ENCODE assay signal across 8 cellular contexts in genomic region chr9:112332272-112332671, GRCh38. TPM values are rescaled to one million over a fixed set of nuclear protein-coding genes. Genes with fewer than 3 reads are reported as not detected.
A peak's percentile ranks its signal among the peaks of the same experiment; 100 is the strongest.
DNase-seq lines count a peak whose midpoint lies in the region; ATAC-seq and TF ChIP-seq lines count a peak whose summit lies in the region.

No MANE protein-coding gene starts in this region.

- H3K36me3 Mint-ChIP-seq in activated T-cell treated with anti-CD3 and anti-CD28 coated beads, Interleukin-2, amount 50 U/mL, for 4 hours (ENCODE audit: insufficient read depth): no peaks in the 10 kb centered on the region
- peaks cover 11% of the 10 kb centered on the region for H3K36me3 Mint-ChIP-seq in activated T-helper 2 cell treated with anti-CD3 and anti-CD28 coated beads, Interferon-gamma antibody, Interleukin-2, Interleukin-4, amounts not matched to agents 10 μg/mL and 5 μg/mL and 100 μg/mL, durations not matched to agents 14 hours and 24 hours and 36 hours (ENCODE audit: low read depth)

- H3K9me3 ChIP-seq in tibial artery: no peaks in the 10 kb centered on the region

- H3K4me3 Mint-ChIP-seq in activated T-cell treated with anti-CD3 and anti-CD28 coated beads, Interleukin-2, amount 50 U/mL, for 4 hours: peak overlapping the region; percentile 96
- H3K4me3 Mint-ChIP-seq in activated T-helper 2 cell treated with anti-CD3 and anti-CD28 coated beads, Interferon-gamma antibody, Interleukin-2, Interleukin-4, amounts not matched to agents 10 μg/mL and 5 μg/mL and 100 μg/mL, durations not matched to agents 14 hours and 24 hours and 36 hours (ENCODE audit: low read depth): peak overlapping the region; percentile 97

- no peaks in the 10 kb centered on the region for H3K36me3 ChIP-seq in kidney epithelial cell (ENCODE audit: control insufficient read depth, insufficient read depth, low read length)
- H3K36me3 ChIP-seq in tibial artery: no peaks in the 10 kb centered on the region

- no peaks in the 10 kb centered on the region for H3K27me3 ChIP-seq in kidney epithelial cell (ENCODE audit: control insufficient read depth, insufficient read depth, low read length)
- no peaks in the 10 kb centered on the region for H3K27me3 ChIP-seq in tibial artery

- in situ Hi-C loops in KBM-7 (cut with MboI; ENCODE audit: low pct_unique_long_range_greater_than_20kb, low sequenced_read_pairs): no loop called here

- peaks cover 47% of the 10 kb centered on the region for H3K4me1 Mint-ChIP-seq in activated T-cell treated with anti-CD3 and anti-CD28 coated beads, Interleukin-2, amount 50 U/mL, for 4 hours (ENCODE audit: low read depth)
- H3K4me1 Mint-ChIP-seq in activated T-helper 2 cell treated with anti-CD3 and anti-CD28 coated beads, Interferon-gamma antibody, Interleukin-2, Interleukin-4, amounts not matched to agents 10 μg/mL and 5 μg/mL and 100 μg/mL, durations not matched to agents 14 hours and 24 hours and 36 hours (ENCODE audit: low read depth): peaks cover 41% of the 10 kb centered on the region

- intact Hi-C loops in activated T-helper 2 cell treated with anti-CD3 and anti-CD28 coated beads, Interferon-gamma antibody, Interleukin-2, Interleukin-4, amounts not matched to agents 10 μg/mL and 5 μg/mL and 100 μg/mL, durations not matched to agents 14 hours and 24 hours and 36 hours (cut with micrococcal nuclease): loop anchor here (2.0 kb wide), 2 partner anchors 113 to 151 kb away; no protein-coding TSS in a partner anchor
- intact Hi-C loops in tibial artery (cut with DNase I; ENCODE audit: low total_unique reads): loop anchor here (5.0 to 10.0 kb wide), 2 partner anchors 157 to 435 kb away; partner anchors contain the start of genes SUSD1 and UGCG

- no peaks in the 10 kb centered on the region for H3K27me3 Mint-ChIP-seq in activated T-cell treated with anti-CD3 and anti-CD28 coated beads, Interleukin-2, amount 50 U/mL, for 4 hours (ENCODE audit: low read depth)
- no peaks in the 10 kb centered on the region for H3K27me3 Mint-ChIP-seq in activated T-helper 2 cell treated with anti-CD3 and anti-CD28 coated beads, Interferon-gamma antibody, Interleukin-2, Interleukin-4, amounts not matched to agents 10 μg/mL and 5 μg/mL and 100 μg/mL, durations not matched to agents 14 hours and 24 hours and 36 hours (ENCODE audit: low read depth)

- peak overlapping the region; percentile 95 for H3K27ac Mint-ChIP-seq in activated T-helper 2 cell treated with anti-CD3 and anti-CD28 coated beads, Interferon-gamma antibody, Interleukin-2, Interleukin-4, amounts not matched to agents 10 μg/mL and 5 μg/mL and 100 μg/mL, durations not matched to agents 14 hours and 24 hours and 36 hours

- no peak for TF ChIP-seq CTCF in kidney epithelial cell (IDR thresholded peaks at IDR 0.05; ENCODE audit: insufficient read depth, low read length, poor library complexity, severe bottlenecking)
- TF ChIP-seq CTCF in tibial artery (IDR thresholded peaks at IDR 0.05): no peak

- peak overlapping the region; percentile 80 for H3K4me3 ChIP-seq in kidney epithelial cell (ENCODE audit: low read depth, low read length)
- H3K4me3 ChIP-seq in tibial artery: peak overlapping the region; percentile 93 to 99

- no peak for DNase-seq in activated T-cell treated with anti-CD3 and anti-CD28 coated beads, Interleukin-2, amount 50 U/mL, for 4 hours
- DNase-seq in activated T-cell treated with anti-CD3 and anti-CD28 coated beads for 4 hours (no peak), kidney epithelial cell (ENCODE audit: low read depth) (no peak), tibial artery (no peak), KBM-7 (no peak)
- no peak for DNase-seq in activated T-helper 2 cell treated with anti-CD3 and anti-CD28 coated beads, Interferon-gamma antibody, Interleukin-2, Interleukin-4, amounts not matched to agents 10 μg/mL and 5 μg/mL and 100 μg/mL, durations not matched to agents 14 hours and 24 hours and 36 hours (ENCODE audit: low spot score)
- no peak for DNase-seq in stimulated activated CD4-positive, alpha-beta T cell treated with anti-CD3 and anti-CD28 coated beads, Interleukin-12 subunit alpha, Interleukin-12 subunit beta, amount 100 ng/mL, for 4 hours

- H3K9me3 Mint-ChIP-seq in activated T-cell treated with anti-CD3 and anti-CD28 coated beads, Interleukin-2, amount 50 U/mL, for 4 hours: no peaks in the 10 kb centered on the region
- no peaks in the 10 kb centered on the region for H3K9me3 Mint-ChIP-seq in activated T-helper 2 cell treated with anti-CD3 and anti-CD28 coated beads, Interferon-gamma antibody, Interleukin-2, Interleukin-4, amounts not matched to agents 10 μg/mL and 5 μg/mL and 100 μg/mL, durations not matched to agents 14 hours and 24 hours and 36 hours

- ATAC-seq in activated T-cell treated with anti-CD3 and anti-CD28 coated beads, Interleukin-2, amount 50 U/mL, for 4 hours: no peak
- ATAC-seq in GM18870 (IDR thresholded peaks at IDR 0.05; ENCODE audit: unreplicated experiment): no peak

- H3K4me1 ChIP-seq in tibial artery: peaks cover 0 to 39% (median 7%) of the 10 kb centered on the region in 4 donors

- H3K27ac ChIP-seq in tibial artery: peak overlapping the region; percentile 97 to 100

RNA-seq across cellular contexts. Expression of gene PTBP3, which starts 1.1 kb away (rescaled TPM):
- 10 to 100 TPM; 73.1 to 81.1 (median 73.5) TPM for total RNA-seq in activated T-cell treated with anti-CD3 and anti-CD28 coated beads, Interleukin-2, amount 50 U/mL, for 4 hours
- total RNA-seq in activated T-helper 2 cell treated with anti-CD3 and anti-CD28 coated beads, Interferon-gamma antibody, Interleukin-2, Interleukin-4, amounts not matched to agents 10 μg/mL and 5 μg/mL and 100 μg/mL, durations not matched to agents 14 hours and 24 hours and 36 hours: 108 and 116 TPM in 2 replicates
- total RNA-seq in kidney epithelial cell: 79.8 and 86.0 TPM in 2 replicates

RNA-seq across cellular contexts. Expression of gene HSDL2, which starts 47.6 kb away (rescaled TPM):
- 1 to 10 TPM; 4.7 to 7.8 (median 5.7) TPM for total RNA-seq in activated T-cell treated with anti-CD3 and anti-CD28 coated beads, Interleukin-2, amount 50 U/mL, for 4 hours
- total RNA-seq in activated T-helper 2 cell treated with anti-CD3 and anti-CD28 coated beads, Interferon-gamma antibody, Interleukin-2, Interleukin-4, amounts not matched to agents 10 μg/mL and 5 μg/mL and 100 μg/mL, durations not matched to agents 14 hours and 24 hours and 36 hours: 20.4 and 21.8 TPM in 2 replicates
- 11.2 and 15.2 TPM in 2 replicates for total RNA-seq in kidney epithelial cell
